ENCODE assay signal across 8 cellular contexts in the genomic region with DNA sequence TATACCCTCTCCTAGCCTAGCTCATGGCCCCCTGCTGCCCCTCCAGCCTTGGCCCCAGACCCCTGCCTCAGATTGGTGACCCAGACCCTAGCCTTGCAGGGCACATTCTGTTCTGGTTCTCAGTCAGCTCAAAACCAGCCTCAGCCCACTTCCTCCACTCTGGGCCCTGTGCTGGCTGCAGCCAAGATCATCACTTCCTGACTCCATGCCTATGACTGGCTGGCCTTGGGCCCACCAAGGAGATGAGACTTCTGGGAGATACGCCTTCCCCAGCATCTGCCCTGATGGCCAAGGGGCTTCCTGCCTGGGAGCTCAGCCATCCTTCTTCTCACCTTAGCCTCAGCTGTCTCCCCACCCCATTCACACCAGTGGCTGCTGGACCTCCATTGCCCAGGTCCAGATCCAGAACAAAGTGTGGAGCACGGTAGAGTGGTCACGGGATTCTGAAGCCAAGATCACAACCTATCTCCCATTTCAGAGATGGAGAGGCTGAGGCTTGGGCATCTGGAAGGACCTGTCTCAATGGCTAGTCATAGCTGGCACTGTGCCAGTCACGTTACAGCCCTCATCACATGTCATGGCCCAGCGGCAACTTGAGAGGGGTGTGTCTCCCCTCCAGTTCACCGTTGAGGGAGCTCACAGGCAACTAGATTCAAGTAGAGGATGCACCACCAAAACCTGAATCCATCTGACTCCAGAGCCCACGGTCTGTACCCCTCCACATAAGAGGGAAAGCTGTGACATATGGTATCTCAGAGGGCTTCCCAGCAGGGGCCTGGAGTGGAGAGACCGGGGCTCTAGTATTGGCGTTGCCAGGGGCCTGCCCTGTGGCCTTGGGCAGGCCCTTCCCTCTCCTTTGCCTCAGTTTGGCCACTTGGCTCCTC. TPM values are rescaled to one million over a fixed set of nuclear protein-coding genes. Genes with fewer than 3 reads are reported as not detected.
DNase-seq lines count a peak whose midpoint lies in the region; ATAC-seq and TF ChIP-seq lines count a peak whose summit lies in the region.

No MANE protein-coding gene starts in this region.

- intact Hi-C loops in Right ventricle myocardium inferior (cut with DNase I): no loop called here
- intact Hi-C loops in cardiac septum (cut with DNase I): no loop called here
- intact Hi-C loops in sigmoid colon (cut with DNase I): no loop called here

- peak overlapping the region; percentile 1 to 54 (median 26) for H3K27ac ChIP-seq in sigmoid colon

- H3K27me3 ChIP-seq in sigmoid colon: no peaks in the 10 kb centered on the region

- no peak for TF ChIP-seq EP300 in sigmoid colon (IDR thresholded peaks at IDR 0.05)

- no peaks in the 10 kb centered on the region for H3K9me3 ChIP-seq in sigmoid colon

- ATAC-seq in Right ventricle myocardium inferior: peak; percentile 57
- ATAC-seq in GM21786 (IDR thresholded peaks at IDR 0.05; ENCODE audit: unreplicated experiment): no peak
- no peak for ATAC-seq in HG03565 (IDR thresholded peaks at IDR 0.05; ENCODE audit: unreplicated experiment)

- in situ Hi-C loops in GM13977 (cut with MboI; ENCODE audit: low pct_unique_long_range_greater_than_20kb, low sequenced_read_pairs, unreplicated experiment): no loop called here

- H3K4me3 ChIP-seq in epithelial cell of esophagus (ENCODE audit: low read length): no peak overlapping the region
- H3K4me3 ChIP-seq in sigmoid colon: peak overlapping the region in 1 of 4 donors; percentile 12

- DNase-seq in Right ventricle myocardium inferior (ENCODE audit: missing footprints) (no peak), cardiac septum (ENCODE audit: low spot score) (no peak), RPMI8226 (peak; percentile 42), epithelial cell of esophagus (ENCODE audit: low read depth) (peak; percentile 72), sigmoid colon (no peak), GM13977 (ENCODE audit: low spot score) (no peak)

- WGBS in sigmoid colon, 2 donors: 63 to 77% methylated on average over 9 of the region's 9 CpGs

- TF ChIP-seq CTCF in epithelial cell of esophagus (IDR thresholded peaks at IDR 0.05; ENCODE audit: insufficient read depth, low read depth, low read length, missing control alignments) (no peak), sigmoid colon (IDR thresholded peaks at IDR 0.05) (no peak), GM13977 (IDR thresholded peaks at IDR 0.05; ENCODE audit: extremely low read depth, insufficient read depth, missing control alignments) (no peak)

- TF ChIP-seq POLR2A in sigmoid colon (IDR thresholded peaks at IDR 0.05): no peak

- H3K4me1 ChIP-seq in sigmoid colon: peaks cover 0 to 20% (median 12%) of the 10 kb centered on the region in 4 donors

- no peaks in the 10 kb centered on the region for H3K36me3 ChIP-seq in sigmoid colon

RNA-seq across cellular contexts. Expression of gene KLHL35, which starts 43.0 kb away (rescaled TPM):
- total RNA-seq in Right ventricle myocardium inferior (0.68 TPM), cardiac septum (0.75 TPM), sigmoid colon (1 to 10 TPM in 1 of 4 donors, under 1 TPM in 1, not detected in 2; 0.81 to 1.1 TPM)
- polyA plus RNA-seq in sigmoid colon: under 1 TPM in 1 of 3 donors, not detected in 2; 0.41 TPM

RNA-seq across cellular contexts. Expression of gene GDPD5, which starts 49.7 kb away (rescaled TPM):
- total RNA-seq in Right ventricle myocardium inferior (7.7 TPM), cardiac septum (6.9 TPM), sigmoid colon (1 to 10 TPM; 4.3 to 7.5 (median 5.8) TPM)
- polyA plus RNA-seq in sigmoid colon: 1 to 10 TPM in 2 of 3 donors, not detected in 1; 2.4 to 8.1 TPM

Comparison
In these comparisons a context has a peak if more than half of its experiments do, and no peak if none do; other contexts are left out.
1. DNase-seq: peak in RPMI8226 (single experiment) and epithelial cell of esophagus (single experiment); none in Right ventricle myocardium inferior (single experiment), cardiac septum (single experiment), sigmoid colon (single experiment) and GM13977 (single experiment).